In genomic region chr13:29369060-29369743, GRCh38 we compare ENCODE assay signal across 9 cellular contexts.
DNase-seq lines count a peak whose midpoint lies in the region; ATAC-seq and TF ChIP-seq lines count a peak whose summit lies in the region.
"Had no signal": no experiment of that assay in that cellular context is flagged by ENCODE, and none has a peak within 500 bp of the region (broad histone marks: within the 10 kb centered on the region; RNA-seq: fewer than 3 reads in every experiment).

No MANE protein-coding gene starts in this region.

- WGBS in body of pancreas, 2 donors = 2 to 4% methylated on average over 8 of the region's 8 CpGs
- WGBS in aorta, 2 donors = 6 to 9% methylated on average over 8 of the region's 8 CpGs

- DNase-seq in Right ventricle myocardium superior = no peak
- no peak for DNase-seq in cardiac septum (ENCODE audit: low spot score)
- peak; percentile 40 for DNase-seq in NCI-H460 (ENCODE audit: extremely low read depth, low read depth)
- peak in 3 of 4 donors; percentile 16 to 26 (median 16) for DNase-seq in body of pancreas
- peak; percentile 45 for DNase-seq in kidney tubule cell (ENCODE audit: low spot score)
- DNase-seq in aorta = no peak
- DNase-seq: activated naive CD8-positive, alpha-beta T cell treated with anti-CD3 and anti-CD28 coated beads, Interleukin-2, amount 10 ng/mL, durations not matched to agents 7 days and 5 days had no signal

- no peak for TF ChIP-seq POLR2A in body of pancreas (IDR thresholded peaks at IDR 0.05)

- H3K27me3 ChIP-seq in body of pancreas (no peaks in the 10 kb centered on the region), aorta (ENCODE audit: control insufficient read depth in 1 of 2, insufficient read depth in 2 of 2, low read length in 1 of 2) (no peaks in the 10 kb centered on the region)

- H3K4me1 ChIP-seq in body of pancreas (peaks cover 5% of the 10 kb centered on the region), aorta (ENCODE audit: control insufficient read depth in 1 of 2, insufficient read depth in 2 of 2, low read length in 2 of 2) (no peaks in the 10 kb centered on the region)

- H3K4me3 ChIP-seq in body of pancreas (no peak overlapping the region), aorta (ENCODE audit: low read length in 2 of 2) (no peak overlapping the region)

- H3K9me3 ChIP-seq in body of pancreas = no peaks in the 10 kb centered on the region
- H3K9me3 ChIP-seq in aorta (ENCODE audit: control insufficient read depth, low read length) = no peaks in the 10 kb centered on the region

- intact Hi-C loops in Right ventricle myocardium superior (cut with DNase I) = no loop called here
- intact Hi-C loops in cardiac septum (cut with DNase I) = no loop called here
- intact Hi-C loops in body of pancreas (cut with DNase I) = no loop called here
- intact Hi-C loops in aorta (cut with DNase I) = loop anchor here (5.0 to 10.0 kb wide), 3 partner anchors 104 to 684 kb away; no protein-coding TSS in a partner anchor

- ATAC-seq in Right ventricle myocardium superior (ENCODE audit: poor library complexity) = peak; percentile 61
- ATAC-seq in body of pancreas = peak; percentile 75
- no peak for ATAC-seq in aorta (ENCODE audit: low FRiP score)
- no peak for ATAC-seq in GM21390 (IDR thresholded peaks at IDR 0.05; ENCODE audit: unreplicated experiment)
- ATAC-seq in GM19463 (IDR thresholded peaks at IDR 0.05; ENCODE audit: unreplicated experiment) = no peak

- H3K27ac ChIP-seq in body of pancreas (no peak overlapping the region), aorta (ENCODE audit: low read depth in 1 of 2, low read length in 2 of 2) (no peak overlapping the region)

- H3K36me3 ChIP-seq in body of pancreas (replicated peaks in 1 of 2; ENCODE audit: insufficient read depth in 1 of 2, low read depth in 2 of 2) (no peaks in the 10 kb centered on the region), aorta (ENCODE audit: control insufficient read depth in 1 of 2, insufficient read depth in 2 of 2, low read length in 1 of 2) (no peaks in the 10 kb centered on the region)

- peak; percentile 26 to 55 (median 46) for TF ChIP-seq CTCF in body of pancreas (IDR thresholded peaks at IDR 0.05)

Comparison
In these comparisons a context has a peak if more than half of its experiments do, and no peak if none do; other contexts are left out.
1. ATAC-seq: peak in Right ventricle myocardium superior (single experiment) and body of pancreas (single experiment); none in aorta (single experiment), GM21390 (single experiment) and GM19463 (single experiment).
2. DNase-seq: peak in NCI-H460 (single experiment), body of pancreas (3 of 4) and kidney tubule cell (single experiment); none in Right ventricle myocardium superior (single experiment), cardiac septum (single experiment) and aorta (0 of 2).
3. intact Hi-C loops: an anchor here in aorta (5.0 to 10.0 kb wide); none called in Right ventricle myocardium superior, cardiac septum and body of pancreas.